In the genomic region with DNA sequence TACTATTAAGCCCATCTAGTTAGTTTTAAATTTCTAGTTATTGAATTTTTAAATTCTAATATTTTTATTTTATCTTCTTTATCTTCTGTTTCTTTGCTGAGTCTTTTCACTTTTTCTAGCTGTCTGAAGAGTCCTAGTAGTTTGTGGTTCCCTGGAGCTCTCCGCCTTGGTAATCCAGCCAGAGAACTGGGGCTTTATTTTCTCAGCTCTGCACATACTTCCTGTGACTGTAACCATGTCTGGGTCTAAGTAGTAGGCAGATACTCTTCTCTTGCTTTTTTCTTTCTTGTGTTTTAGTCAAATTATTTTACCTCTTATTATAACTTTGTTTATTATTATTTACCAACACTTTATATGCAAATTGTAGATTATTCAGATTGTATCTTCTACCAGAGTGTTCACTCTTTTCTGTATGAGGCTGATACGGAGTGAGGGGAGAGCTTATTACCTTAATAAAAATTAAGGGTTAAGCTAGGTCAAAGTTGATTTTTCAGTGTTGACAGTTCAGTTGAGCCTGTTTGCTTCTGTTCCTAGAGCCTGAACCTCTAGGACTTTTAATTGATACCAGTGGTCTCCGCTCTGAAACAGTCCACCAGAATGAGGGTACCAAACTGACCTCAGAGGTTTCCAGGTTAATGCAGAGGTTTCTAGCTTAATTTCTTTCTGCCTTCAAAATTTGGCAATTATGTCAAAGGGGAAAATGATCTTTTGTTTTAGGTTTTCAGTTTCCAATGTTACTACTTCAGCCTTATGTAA, we compare ENCODE assay signal across 32 cellular contexts.
DNase-seq lines count a peak whose midpoint lies in the region; ATAC-seq, FAIRE-seq and TF ChIP-seq lines count a peak whose summit lies in the region.
"Had no signal": no experiment of that assay in that cellular context is flagged by ENCODE, and none has a peak within 500 bp of the region (broad histone marks: within the 10 kb centered on the region; RNA-seq: fewer than 3 reads in every experiment).

No MANE protein-coding gene starts in this region.

- CTCF ChIA-PET in MCF 10A (lab: Yijun Ruan, JAX) (interaction anchor here (1.0 to 1.1 kb wide), 3 partner anchors 9 to 715 kb away, joined by 3 to 4 read pairs (median 3); no protein-coding TSS in a partner anchor), mammary epithelial cell (lab: Charles Lee; ENCODE audit: low non-redundant PET) (no interaction called here), GM12878 (lab: Yijun Ruan, JAX) (interaction anchor here (0.8 to 1.7 kb wide), 9 partner anchors 9 to 63 kb away, joined by 3 to 5 read pairs (median 3); no protein-coding TSS in a partner anchor)

- 78% methylated on average over 3 of the region's 3 CpGs for WGBS in mammary epithelial cell (ENCODE audit: low coverage, missing lambda C conversion rate)
- WGBS in GM12878 (ENCODE audit: insufficient coverage, insufficient replicate concordance, low lambda C conversion rate, missing lambda C conversion rate) = 48% methylated on average over 3 of the region's 3 CpGs

- BruUV-seq in MCF 10A (replicated peaks; lab: Mats Ljungman, UMichigan) (no TSS peak), mammary epithelial cell (replicated peaks; lab: Mats Ljungman, UMichigan) (no TSS peak), GM12878 (replicated peaks; lab: Mats Ljungman, UMichigan) (no TSS peak)

- no peak overlapping the region for H3K4me3 Mint-ChIP-seq in MCF 10A (ENCODE audit: unreplicated experiment)
- H3K4me3 Mint-ChIP-seq: activated CD4-positive, alpha-beta memory T cell treated with anti-CD3 and anti-CD28 coated beads, Interleukin-2, amount 10 ng/mL, durations not matched to agents 7 days and 5 days; stimulated activated memory B cell treated with anti-CD40 and anti-IgM and Interleukin-4, amounts not matched to agents 10 μg/mL and 1 μg/mL and 100 μg/mL, for 72 hours had no signal

- H3K36me3 Mint-ChIP-seq in MCF 10A (ENCODE audit: insufficient read depth, unreplicated experiment) = no peaks in the 10 kb centered on the region

- no peak overlapping the region for H3K4me3 ChIP-seq in mammary epithelial cell (replicated peaks in 1 of 3; ENCODE audit: insufficient read depth in 1 of 3, low read depth in 2 of 3, low read length in 3 of 3)
- H3K4me3 ChIP-seq in GM12878 = no peak overlapping the region
- H3K4me3 ChIP-seq: BLaER1, breast epithelium, hepatocyte, mucosa of descending colon, psoas muscle, skin epidermis, testis had no signal

- H2AFZ ChIP-seq in mammary epithelial cell (ENCODE audit: low read depth, low read length) = no peak overlapping the region
- peak overlapping the region; percentile 29; the same call in 1 of the 2 replicates for H2AFZ ChIP-seq in GM12878 (ENCODE audit: control insufficient read depth, low read depth, low read length)
- H2AFZ ChIP-seq: hepatocyte had no signal

- no peak overlapping the region for H3K9ac ChIP-seq in mammary epithelial cell (ENCODE audit: insufficient read depth, low read length)
- H3K9ac ChIP-seq in GM12878 (ENCODE audit: control insufficient read depth, insufficient read depth, low read length) = peak overlapping the region; percentile 38; the same call in 1 of the 2 replicates
- H3K9ac ChIP-seq: BLaER1 had no signal

- intact Hi-C loops in MCF 10A (cut with micrococcal nuclease) = no loop called here
- intact Hi-C loops in mammary epithelial cell (cut with micrococcal nuclease) = no loop called here
- intact Hi-C loops in GM12878 (cut with micrococcal nuclease; ENCODE audit: unreplicated experiment) = no loop called here

- RAD21 ChIA-PET in GM12878 (lab: Charles Lee; ENCODE audit: unreplicated experiment) = interaction anchor here (1.0 to 1.5 kb wide), 3 partner anchors 10 to 52 kb away, joined by 4 read pairs; no protein-coding TSS in a partner anchor

- POLR2A ChIA-PET in MCF 10A (lab: Yijun Ruan, JAX) (interaction anchor here (1.1 to 3.3 kb wide), 5 partner anchors 9 to 768 kb away, joined by 3 to 23 read pairs (median 9); no protein-coding TSS in a partner anchor), GM12878 (lab: Charles Lee) (interaction anchor here (0.6 to 1.0 kb wide), 3 partner anchors 9 to 431 kb away, joined by 4 to 7 read pairs (median 5); no protein-coding TSS in a partner anchor)

- H3K4me1 ChIP-seq in mammary epithelial cell (ENCODE audit: insufficient read depth, low read length) (peaks cover 12% of the 10 kb centered on the region), GM12878 (ENCODE audit: control insufficient read depth, insufficient read depth, low read length) (peaks cover 21% of the 10 kb centered on the region)
- H3K4me1 ChIP-seq: breast epithelium, psoas muscle, testis had no signal

- peak overlapping the region; percentile 25 for H3K27ac Mint-ChIP-seq in MCF 10A (ENCODE audit: low read depth, unreplicated experiment)
- H3K27ac Mint-ChIP-seq: activated CD4-positive, alpha-beta memory T cell treated with anti-CD3 and anti-CD28 coated beads, Interleukin-2, amount 10 ng/mL, durations not matched to agents 7 days and 5 days; stimulated activated memory B cell treated with anti-CD40 and anti-IgM and Interleukin-4, amounts not matched to agents 10 μg/mL and 1 μg/mL and 100 μg/mL, for 72 hours had no signal

- H3K4me1 Mint-ChIP-seq in MCF 10A (ENCODE audit: insufficient read depth, unreplicated experiment) = peaks cover 27% of the 10 kb centered on the region

- H3K9me3 ChIP-seq in mammary epithelial cell (replicated peaks; ENCODE audit: insufficient read depth, low read length) (no peaks in the 10 kb centered on the region), GM12878 (replicated peaks; ENCODE audit: control insufficient read depth, insufficient read depth, low read length) (no peaks in the 10 kb centered on the region)
- H3K9me3 ChIP-seq: BLaER1, breast epithelium, mucosa of descending colon, psoas muscle, testis had no signal

- TF ChIP-seq CTCF in MCF 10A (IDR thresholded peaks at IDR 0.05; ENCODE audit: unreplicated experiment) = no peak
- TF ChIP-seq CTCF in mammary epithelial cell (conservative IDR thresholded peaks at IDR 0.05 in 1 of 2, IDR thresholded peaks at IDR 0.05 in 1 of 2; ENCODE audit: extremely low read depth in 1 of 2, insufficient read depth in 1 of 2, low read depth in 1 of 2, low read length in 2 of 2) = no peak
- TF ChIP-seq CTCF in GM12878 (IDR thresholded peaks at IDR 0.05 in 2 of 3, conservative IDR thresholded peaks at IDR 0.05 in 1 of 3; ENCODE audit: control insufficient read depth in 2 of 3, extremely low read depth in 1 of 3, insufficient read depth in 1 of 3, low read depth in 3 of 3, low read length in 3 of 3) = no peak

- SMC1A ChIA-PET in GM12878 (lab: Charles Lee; ENCODE audit: uncharacterized antibody, unreplicated experiment) = interaction anchor here (0.6 to 2.0 kb wide), 10 partner anchors 10 to 773 kb away, joined by 3 to 5 read pairs (median 3); no protein-coding TSS in a partner anchor

- H4K20me1 ChIP-seq in mammary epithelial cell (ENCODE audit: insufficient read depth, low read length) (peaks cover 2% of the 10 kb centered on the region), GM12878 (ENCODE audit: control insufficient read depth, insufficient read depth) (no peaks in the 10 kb centered on the region)
- H4K20me1 ChIP-seq: BLaER1 had no signal

- H3K36me3 ChIP-seq in mammary epithelial cell (ENCODE audit: insufficient read depth, low read length) (peaks cover 2% of the 10 kb centered on the region), GM12878 (ENCODE audit: control insufficient read depth in 2 of 2, insufficient read depth in 2 of 2, low read length in 1 of 2) (no peaks in the 10 kb centered on the region; a peak in 1 of 4 replicates)
- H3K36me3 ChIP-seq: BLaER1, breast epithelium had no signal

- no peak for TF ChIP-seq RAD21 in GM12878 (IDR thresholded peaks at IDR 0.05; ENCODE audit: insufficient read depth, low read depth, low read length)

- in situ Hi-C loops in mammary epithelial cell (cut with MboI; ENCODE audit: low sequenced_read_pairs in 2 of 2) = no loop called here
- in situ Hi-C loops in GM12878 (cut with MboI) = no loop called here
- in situ Hi-C loops in ACHN (cut with HindIII; ENCODE audit: low pct_ligation_motif_present, low pct_unique_long_range_greater_than_20kb, low sequenced_read_pairs) = no loop called here

- H3K79me2 ChIP-seq in mammary epithelial cell (ENCODE audit: insufficient read depth, low read length) (peaks cover 55% of the 10 kb centered on the region), GM12878 (ENCODE audit: control insufficient read depth, insufficient read depth, low read length) (peaks cover 4% of the 10 kb centered on the region)

- H3K4me2 ChIP-seq in mammary epithelial cell (ENCODE audit: insufficient read depth, low read depth, low read length) = no peak overlapping the region
- H3K4me2 ChIP-seq in GM12878 (ENCODE audit: control insufficient read depth, insufficient read depth) = peak overlapping the region; percentile 62
- H3K4me2 ChIP-seq: BLaER1, hepatocyte had no signal

- TF ChIP-seq POLR2A in GM12878 (IDR thresholded peaks at IDR 0.05; ENCODE audit: low read depth, low read length) = no peak

- DNase-seq in MCF 10A (ENCODE audit: unreplicated experiment) (no peak), mammary epithelial cell (no peak), GM12878 (ENCODE audit: low read depth, low spot score) (no peak), frontal cortex (ENCODE audit: low spot score in 2 of 2) (no peak), ACHN (no peak), NCI-H345 treated with DMSO at 0.1 percent for 48 hours (lab: John Stamatoyannopoulos, UW; ENCODE audit: unreplicated experiment) (no peak)
- DNase-seq: activated CD4-positive, alpha-beta memory T cell treated with anti-CD3 and anti-CD28 coated beads, Interleukin-2, amount 10 ng/mL, durations not matched to agents 7 days and 5 days; activated CD4-positive, CD25-positive, alpha-beta regulatory T cell; activated gamma-delta T cell; COR-L47; DMS79 treated with DMSO at 0.1 percent for 48 hours; erythroblast; foreskin melanocyte; H7; IMR-90; mucosa of descending colon; NCI-H1694; NCI-H2171; NCI-H526; psoas muscle; stimulated activated CD4-positive, alpha-beta T cell treated with anti-CD3 and anti-CD28 coated beads, Interleukin-2, amount 100 ng/mL, for 24 hours; T-helper 9 cell; testis had no signal

- dilution Hi-C loops in mammary epithelial cell (cut with HindIII; ENCODE audit: low sequenced_read_pairs) = no loop called here

- H3K27ac ChIP-seq in mammary epithelial cell (ENCODE audit: insufficient read depth, low read depth, low read length) (no peak overlapping the region), GM12878 (ENCODE audit: control insufficient read depth, insufficient read depth) (peak overlapping the region; percentile 58)
- H3K27ac ChIP-seq: BLaER1, breast epithelium, hepatocyte, psoas muscle, RWPE1, testis had no signal

- no peaks in the 10 kb centered on the region for H3K27me3 Mint-ChIP-seq in MCF 10A (ENCODE audit: insufficient read depth, unreplicated experiment)
- H3K27me3 Mint-ChIP-seq: activated CD4-positive, alpha-beta memory T cell treated with anti-CD3 and anti-CD28 coated beads, Interleukin-2, amount 10 ng/mL, durations not matched to agents 7 days and 5 days; stimulated activated memory B cell treated with anti-CD40 and anti-IgM and Interleukin-4, amounts not matched to agents 10 μg/mL and 1 μg/mL and 100 μg/mL, for 72 hours had no signal

- FAIRE-seq in GM12878 (lab: Jason Lieb, UNC) (no peak), frontal cortex (lab: Jason Lieb, UNC) (peak; percentile 33)
- FAIRE-seq: islet of Langerhans had no signal

- ATAC-seq in GM12878 (peak; percentile 56), HG02852 (IDR thresholded peaks at IDR 0.05; ENCODE audit: unreplicated experiment) (no peak), HG03342 (IDR thresholded peaks at IDR 0.05; ENCODE audit: unreplicated experiment) (no peak)
- ATAC-seq: mucosa of descending colon; psoas muscle; stimulated activated memory B cell treated with anti-CD40 and anti-IgM and Interleukin-4, amounts not matched to agents 10 μg/mL and 1 μg/mL and 100 μg/mL, for 72 hours had no signal

- H3K9me3 Mint-ChIP-seq in MCF 10A (ENCODE audit: unreplicated experiment) = no peaks in the 10 kb centered on the region
- H3K9me3 Mint-ChIP-seq: activated CD4-positive, alpha-beta memory T cell treated with anti-CD3 and anti-CD28 coated beads, Interleukin-2, amount 10 ng/mL, durations not matched to agents 7 days and 5 days; stimulated activated memory B cell treated with anti-CD40 and anti-IgM and Interleukin-4, amounts not matched to agents 10 μg/mL and 1 μg/mL and 100 μg/mL, for 72 hours had no signal

- H3K27me3 ChIP-seq in mammary epithelial cell (ENCODE audit: insufficient read depth, low read length) (no peaks in the 10 kb centered on the region), GM12878 (replicated peaks in 1 of 2; ENCODE audit: control insufficient read depth in 2 of 2, insufficient read depth in 2 of 2, low read length in 1 of 2) (no peaks in the 10 kb centered on the region)
- H3K27me3 ChIP-seq: BLaER1, breast epithelium, hepatocyte, testis had no signal

- no peak for TF ChIP-seq EP300 in GM12878 (IDR thresholded peaks at IDR 0.05; ENCODE audit: borderline replicate concordance in 1 of 2, control insufficient read depth in 1 of 2, low read depth in 2 of 2, low read length in 2 of 2)
